ENCODE assay signal across 8 cellular contexts in genomic region chr22:39306456-39307361, GRCh38. TPM values are rescaled to one million over a fixed set of nuclear protein-coding genes. Genes with fewer than 3 reads are reported as not detected.
DNase-seq lines count a peak whose midpoint lies in the region; FAIRE-seq and TF ChIP-seq lines count a peak whose summit lies in the region.

No MANE protein-coding gene starts in this region.

- H3K4me3 Mint-ChIP-seq in H9: no peak overlapping the region

- H4K5ac ChIP-seq in H9 (ENCODE audit: insufficient read length, low read depth, low read length): no peak overlapping the region
- H4K5ac ChIP-seq in H1 (ENCODE audit: insufficient read length, low read depth, low read length): no peak overlapping the region

- DNase-seq in A673 (ENCODE audit: low spot score) (peak; percentile 62), H9 (peak; percentile 74), H1 (ENCODE audit: low read depth in 1 of 2, low spot score in 2 of 2) (peak in 1 of 2 experiments; percentile 83), neuronal stem cell (ENCODE audit: low spot score) (no peak), NCI-H2227 (lab: John Stamatoyannopoulos, UW; ENCODE audit: unreplicated experiment) (no peak), posterior vena cava (ENCODE audit: low spot score) (no peak), NCI-H1436 (lab: John Stamatoyannopoulos, UW) (no peak)
- peak; percentile 54 to 65 for DNase-seq in activated CD4-positive, alpha-beta T cell treated with anti-CD3 and anti-CD28 coated beads for 4 hours

- H3K27me3 ChIP-seq in A673 (replicated peaks; ENCODE audit: insufficient read depth, low read depth, low read length, poor library complexity) (no peaks in the 10 kb centered on the region), H9 (ENCODE audit: insufficient read depth, low read length) (no peaks in the 10 kb centered on the region), H1 (replicated peaks in 1 of 4; ENCODE audit: control insufficient read depth in 3 of 4, extremely low read depth in 1 of 4, insufficient read depth in 3 of 4, low read length in 3 of 4) (no peaks in the 10 kb centered on the region), neuronal stem cell (ENCODE audit: control insufficient read depth in 3 of 3, insufficient read depth in 3 of 3, low read depth in 1 of 3, low read length in 3 of 3) (no peaks in the 10 kb centered on the region)

- H3K36me3 ChIP-seq in A673 (ENCODE audit: insufficient read depth, low read length, poor library complexity, severe bottlenecking): peaks cover 3% of the 10 kb centered on the region
- H3K36me3 ChIP-seq in H1 (ENCODE audit: control insufficient read depth in 2 of 4, insufficient read depth in 4 of 4, low read length in 3 of 4): peaks cover 0 to 3% (median 0%) of the 10 kb centered on the region in 4 experiments; a peak in 3 of 8 replicates
- peaks cover 3 to 19% of the 10 kb centered on the region in 2 donors for H3K36me3 ChIP-seq in neuronal stem cell (replicated peaks in 1 of 2; ENCODE audit: control insufficient read depth in 2 of 2, insufficient read depth in 2 of 2, low read length in 2 of 2)

- TF ChIP-seq CTCF in A673 (conservative IDR thresholded peaks at IDR 0.05; ENCODE audit: low read depth, low read length): peak; percentile 70
- peak; percentile 73 for TF ChIP-seq CTCF in H9 (conservative IDR thresholded peaks at IDR 0.05)
- peak; percentile 82 to 86 (median 83) for TF ChIP-seq CTCF in H1 (IDR thresholded peaks at IDR 0.05; ENCODE audit: control extremely low read depth in 1 of 3, insufficient read depth in 1 of 3, low read depth in 1 of 3, low read length in 3 of 3)

- no peaks in the 10 kb centered on the region for H4K20me1 ChIP-seq in H9 (ENCODE audit: control insufficient read depth, insufficient read depth, insufficient read length)
- H4K20me1 ChIP-seq in H1 (replicated peaks in 1 of 2; ENCODE audit: control insufficient read depth in 1 of 2, insufficient read depth in 2 of 2, low read length in 2 of 2): peaks cover 0 to 4% of the 10 kb centered on the region in 2 experiments

- FAIRE-seq in H1 (lab: Jason Lieb, UNC): no peak

- H4K8ac ChIP-seq in H9 (replicated peaks; ENCODE audit: insufficient read length, low read depth, low read length) (no peak overlapping the region), H1 (ENCODE audit: extremely low read depth, insufficient read depth, low read length) (no peak overlapping the region), neuronal stem cell (ENCODE audit: low read depth, low read length) (no peak overlapping the region)

- H3K4me2 ChIP-seq in H9 (ENCODE audit: insufficient read depth, insufficient read length, low read length) (no peak overlapping the region), H1 (ENCODE audit: insufficient read depth in 1 of 2, low read depth in 2 of 2, low read length in 2 of 2) (no peak overlapping the region), neuronal stem cell (ENCODE audit: insufficient read depth, low read length, poor library complexity, severe bottlenecking) (no peak overlapping the region)

- no peaks in the 10 kb centered on the region for H3K23me2 ChIP-seq in H9 (ENCODE audit: insufficient read length, low read depth, low read length, poor library complexity, severe bottlenecking)
- H3K23me2 ChIP-seq in H1 (ENCODE audit: low read depth, low read length): no peaks in the 10 kb centered on the region

- no peak overlapping the region for H3K18ac ChIP-seq in H9 (ENCODE audit: insufficient read length, low read depth, low read length)
- H3K18ac ChIP-seq in H1 (ENCODE audit: extremely low read depth, low read length): no peak overlapping the region
- H3K18ac ChIP-seq in neuronal stem cell (ENCODE audit: low read length): no peak overlapping the region

- TF ChIP-seq POLR2A in H1 (IDR thresholded peaks at IDR 0.05; ENCODE audit: control extremely low read depth in 1 of 2, low read depth in 2 of 2, low read length in 2 of 2): no peak

- no peak overlapping the region for H4K91ac ChIP-seq in H9 (ENCODE audit: insufficient read length, low read depth, low read length)
- H4K91ac ChIP-seq in H1 (replicated peaks; ENCODE audit: insufficient read length, low read length): peak overlapping the region; percentile 35
- no peak overlapping the region for H4K91ac ChIP-seq in neuronal stem cell (ENCODE audit: low read depth, low read length, poor library complexity)

- H2BK12ac ChIP-seq in H9 (ENCODE audit: insufficient read length, low read depth, low read length): no peak overlapping the region
- H2BK12ac ChIP-seq in H1 (ENCODE audit: low read depth, low read length): peak overlapping the region; percentile 94; the same call in 1 of the 2 replicates
- H2BK12ac ChIP-seq in neuronal stem cell (ENCODE audit: low read length): no peak overlapping the region

- TF ChIP-seq EP300 in H1 (IDR thresholded peaks at IDR 0.05; ENCODE audit: borderline replicate concordance in 1 of 2, low read depth in 2 of 2, low read length in 2 of 2): no peak

- peak overlapping the region in 2 of 3 experiments; percentile 27 to 41; a peak in 4 of 7 replicates for H3K27ac Mint-ChIP-seq in H9

- peak; percentile 84 to 87 for TF ChIP-seq RAD21 in H1 (IDR thresholded peaks at IDR 0.05 in 1 of 2, conservative IDR thresholded peaks at IDR 0.05 in 1 of 2; ENCODE audit: low read depth in 2 of 2, low read length in 2 of 2)

- H2BK5ac ChIP-seq in H9 (ENCODE audit: insufficient read length, low read length): no peak overlapping the region
- H2BK5ac ChIP-seq in H1 (ENCODE audit: low read depth, low read length): peak overlapping the region; percentile 73; the same call in 1 of the 2 replicates
- H2BK5ac ChIP-seq in neuronal stem cell (ENCODE audit: low read length): no peak overlapping the region

- H2BK120ac ChIP-seq in H9 (ENCODE audit: low read depth, low read length, poor library complexity, severe bottlenecking): no peak overlapping the region
- H2BK120ac ChIP-seq in H1 (replicated peaks; ENCODE audit: low read depth, low read length): no peak overlapping the region
- no peak overlapping the region for H2BK120ac ChIP-seq in neuronal stem cell (ENCODE audit: low read depth, low read length)

- H3K4ac ChIP-seq in H9 (ENCODE audit: low read depth, low read length) (no peak overlapping the region), H1 (replicated peaks; ENCODE audit: insufficient read length, low read depth, low read length) (peak overlapping the region; percentile 15), neuronal stem cell (ENCODE audit: low read length) (no peak overlapping the region)

- POLR2A ChIA-PET in A673 (lab: Charles Lee; ENCODE audit: low non-redundant PET) (interaction anchor here (0.6 kb wide), 1 partner anchor 324 kb away, joined by 6 read pairs; no protein-coding TSS in a partner anchor), H1 (lab: Charles Lee; ENCODE audit: partially characterized antibody) (interaction anchor here (0.6 to 37.3 kb wide), 13 partner anchors 8 to 271 kb away, joined by 3 to 692 read pairs (median 4); partner anchors contain the start of gene RPL3)

- intact Hi-C loops in A673 (cut with micrococcal nuclease; ENCODE audit: unreplicated experiment) (loop anchor here (10.0 kb wide), 1 partner anchor 432 kb away; the partner anchor contains the start of gene CBX6), posterior vena cava (cut with DNase I) (loop anchor here in 1 of 2 donors (2.0 kb wide), 1 partner anchor 136 kb away; no protein-coding TSS in a partner anchor)

- H2BK15ac ChIP-seq in H9 (ENCODE audit: low read depth, low read length) (no peak overlapping the region), H1 (ENCODE audit: low read length) (peak overlapping the region; percentile 98; the same call in 1 of the 2 replicates), neuronal stem cell (ENCODE audit: low read length) (peak overlapping the region; percentile 16)

- no peak overlapping the region for H3T11ph ChIP-seq in H9 (ENCODE audit: low read length)

- H3K79me2 ChIP-seq in H9 (ENCODE audit: insufficient read depth, low read length) (no peaks in the 10 kb centered on the region), H1 (ENCODE audit: control insufficient read depth in 1 of 2, insufficient read depth in 2 of 2, low read length in 2 of 2) (no peaks in the 10 kb centered on the region)

- H3K23ac ChIP-seq in H9 (ENCODE audit: insufficient read length, low read depth, low read length) (no peak overlapping the region), H1 (ENCODE audit: insufficient read length) (no peak overlapping the region), neuronal stem cell (ENCODE audit: low read depth, low read length, poor library complexity) (peak overlapping the region; percentile 6)

- BruUV-seq in A673 (replicated peaks; lab: Mats Ljungman, UMichigan): no TSS peak

- peaks cover 18% of the 10 kb centered on the region for H3K4me1 ChIP-seq in A673 (ENCODE audit: insufficient read depth, low read length, poor library complexity, severe bottlenecking)
- peaks cover 2% of the 10 kb centered on the region; the same call in 1 of the 2 replicates for H3K4me1 ChIP-seq in H9 (ENCODE audit: insufficient read depth, low read length)
- H3K4me1 ChIP-seq in H1 (replicated peaks in 1 of 4; ENCODE audit: control insufficient read depth in 3 of 4, insufficient read depth in 4 of 4, low read length in 3 of 4): peaks cover 0 to 14% (median 11%) of the 10 kb centered on the region in 4 experiments; a peak in 5 of 7 replicates
- H3K4me1 ChIP-seq in neuronal stem cell (ENCODE audit: control insufficient read depth in 2 of 2, insufficient read depth in 1 of 2, low read depth in 1 of 2, low read length in 2 of 2): peaks cover 8 to 9% of the 10 kb centered on the region in 2 donors

- H3K9ac ChIP-seq in H9 (ENCODE audit: extremely low read depth, insufficient read length, low read length) (no peak overlapping the region), H1 (replicated peaks in 1 of 4; ENCODE audit: extremely low read depth in 1 of 4, low read depth in 3 of 4, low read length in 3 of 4) (no peak overlapping the region), neuronal stem cell (ENCODE audit: low read depth, low read length, poor library complexity) (peak overlapping the region; percentile 73)

- peaks cover 23 to 54% (median 34%) of the 10 kb centered on the region in 3 experiments for H3K36me3 Mint-ChIP-seq in H9 (ENCODE audit: insufficient read depth in 1 of 3, low read depth in 3 of 3)

- CTCF ChIA-PET in A673 (lab: Charles Lee): interaction anchor here (0.6 to 1.6 kb wide), 4 partner anchors 14 to 136 kb away, joined by 3 to 12 read pairs (median 4); no protein-coding TSS in a partner anchor
- CTCF ChIA-PET in H1 (lab: Charles Lee; ENCODE audit: partially characterized antibody): interaction anchor here (0.6 to 6.1 kb wide), 45 partner anchors 7 to 1648 kb away, joined by 3 to 80 read pairs (median 4); partner anchors contain the start of genes PDGFB and RPL3

- H2BK20ac ChIP-seq in H9 (ENCODE audit: low read depth, low read length, poor library complexity, severe bottlenecking) (no peak overlapping the region), H1 (ENCODE audit: low read length) (no peak overlapping the region; the same call in 1 of the 2 replicates)

- H3K4me3 ChIP-seq in A673 (ENCODE audit: low read depth, low read length, poor library complexity, severe bottlenecking): no peak overlapping the region
- H3K4me3 ChIP-seq in H1 (ENCODE audit: extremely low read depth in 1 of 4, insufficient read depth in 2 of 4, low read depth in 3 of 4, low read length in 4 of 4): no peak overlapping the region
- no peak overlapping the region for H3K4me3 ChIP-seq in neuronal stem cell (ENCODE audit: low read length in 2 of 2)

- peaks cover 11% of the 10 kb centered on the region; the same call in 1 of the 2 replicates for H3K27me3 Mint-ChIP-seq in H9 (ENCODE audit: low read depth)

- H2AK5ac ChIP-seq in H9 (ENCODE audit: insufficient read length, low read length) (no peak overlapping the region), H1 (ENCODE audit: low read depth, low read length) (peak overlapping the region; percentile 84; the same call in 1 of the 2 replicates), neuronal stem cell (ENCODE audit: low read depth, low read length) (peak overlapping the region; percentile 91)

- H2AFZ ChIP-seq in H9 (ENCODE audit: low read length) (no peak overlapping the region), H1 (ENCODE audit: low read length) (no peak overlapping the region), neuronal stem cell (ENCODE audit: low read length) (no peak overlapping the region)

- H3K79me1 ChIP-seq in H9 (ENCODE audit: insufficient read depth, low read depth, low read length, poor library complexity, severe bottlenecking) (no peaks in the 10 kb centered on the region), H1 (ENCODE audit: low read depth, low read length) (no peaks in the 10 kb centered on the region), neuronal stem cell (ENCODE audit: low read depth, low read length) (no peaks in the 10 kb centered on the region)

- no CpG with 5 or more reads among the region's 14 CpGs for WGBS in H9 (ENCODE audit: extremely low coverage, insufficient read length, low lambda C conversion rate)
- WGBS in H1 (ENCODE audit: extremely low coverage in 1 of 2, insufficient coverage in 1 of 2, insufficient read length in 1 of 2, insufficient replicate concordance in 2 of 2, low coverage in 1 of 2, low lambda C conversion rate in 2 of 2, missing lambda C conversion rate in 1 of 2), 2 experiments: 69% methylated on average over 14 of the region's 14 CpGs; no CpG with 5 or more reads in 1 of the 2 experiments
- no CpG with 5 or more reads among the region's 14 CpGs for WGBS in neuronal stem cell (ENCODE audit: extremely low coverage in 2 of 2, insufficient read length in 2 of 2, insufficient replicate concordance in 1 of 2), 2 donors

- H3K56ac ChIP-seq in H9 (ENCODE audit: insufficient read length, low read depth, low read length) (no peak overlapping the region), H1 (replicated peaks; ENCODE audit: insufficient read length, low read depth, low read length) (no peak overlapping the region)

- peaks cover 2 to 6% of the 10 kb centered on the region in 2 experiments; a peak in 3 of 5 replicates for H3K9me3 Mint-ChIP-seq in H9

- H3K27ac ChIP-seq in A673 (ENCODE audit: low read depth, low read length, poor library complexity, severe bottlenecking) (no peak overlapping the region), H9 (ENCODE audit: insufficient read length, low read depth, low read length) (no peak overlapping the region), H1 (ENCODE audit: low read depth, low read length) (no peak overlapping the region), neuronal stem cell (replicated peaks; ENCODE audit: low read length) (no peak overlapping the region)

- no peaks in the 10 kb centered on the region for H3K9me3 ChIP-seq in A673 (ENCODE audit: low read depth, low read length, poor library complexity, severe bottlenecking)
- H3K9me3 ChIP-seq in H9 (ENCODE audit: control insufficient read depth, low read depth, low read length): peaks cover 4% of the 10 kb centered on the region
- H3K9me3 ChIP-seq in H1 (ENCODE audit: insufficient read depth in 2 of 2, low read depth in 1 of 2, low read length in 1 of 2): peaks cover 0 to 3% of the 10 kb centered on the region in 2 experiments; a peak in 1 of 4 replicates
- peaks cover 1 to 8% of the 10 kb centered on the region in 2 donors for H3K9me3 ChIP-seq in neuronal stem cell (replicated peaks in 1 of 2; ENCODE audit: control insufficient read depth in 2 of 2, insufficient read depth in 1 of 2, low read depth in 1 of 2, low read length in 2 of 2)

- H3K4me1 Mint-ChIP-seq in H9: peaks cover 24% of the 10 kb centered on the region in 2 experiments

- H3K14ac ChIP-seq in H9 (ENCODE audit: insufficient read depth, low read length): no peak overlapping the region
- H3K14ac ChIP-seq in H1 (ENCODE audit: insufficient read length): no peak overlapping the region
- H3K14ac ChIP-seq in neuronal stem cell (ENCODE audit: low read length): no peak overlapping the region

RNA-seq across cellular contexts. Expression of gene RPL3, which starts 12.7 kb away (rescaled TPM):
- total RNA-seq in A673 (2021) (1,117 and 1,141 TPM in 2 replicates), H9 (2021) (2,830 and 2,855 TPM in 2 replicates), posterior vena cava (1,000 to 10,000 TPM; 1,303 to 1,339 TPM)
- 2,801 and 2,865 TPM in 2 replicates for total RNA-seq in H1 (2021; fragmentation: NEBNext Ultra II Directional; extraction: Animal tissue kit (Norgen Biotek cat#: 25700))
- polyA plus RNA-seq in H1 (2011; rRNA removed): 5,362 and 5,466 TPM in 2 replicates
- 8,556 TPM for polyA plus RNA-seq in H1 (2011; cell fraction: cytosol; rRNA removed)
- 6,792 TPM for polyA plus RNA-seq in H1 (2011; cell fraction: nucleus; rRNA removed)
- polyA plus RNA-seq in H1 (2012, experiment 1 of 2): 3,449 to 5,365 TPM (median 4,851 TPM) in 4 replicates
- polyA plus RNA-seq in H1 (2012, experiment 2 of 2): 2,078 TPM
- 2,295 TPM for polyA plus RNA-seq in H1 (2013, experiment 1 of 2)
- 2,292 TPM for polyA plus RNA-seq in H1 (2013, experiment 2 of 2)
- 1,769 and 1,871 TPM in 2 replicates for polyA minus RNA-seq in H1 (2011; rRNA and poly(A)+ RNA removed)
- 1,662 TPM for polyA minus RNA-seq in H1 (2011; cell fraction: cytosol; rRNA and poly(A)+ RNA removed)
- polyA minus RNA-seq in H1 (2011; cell fraction: nucleus; rRNA and poly(A)+ RNA removed): 2,188 TPM
- 3,109 TPM for polyA plus RNA-seq in neuronal stem cell (2013, experiment 1 of 2)
- polyA plus RNA-seq in neuronal stem cell (2013, experiment 2 of 2): 3,051 TPM

RNA-seq across cellular contexts. Expression of gene SYNGR1, which starts 43.1 kb away (rescaled TPM):
- total RNA-seq in A673 (2021) (31.7 and 36.7 TPM in 2 replicates), H9 (2021) (13.2 and 14.3 TPM in 2 replicates), posterior vena cava (10 to 100 TPM; 12.8 to 15.2 TPM)
- total RNA-seq in H1 (2021; fragmentation: NEBNext Ultra II Directional; extraction: Animal tissue kit (Norgen Biotek cat#: 25700)): 32.5 and 32.7 TPM in 2 replicates
- 84.7 and 98.9 TPM in 2 replicates for polyA plus RNA-seq in H1 (2011; rRNA removed)
- polyA plus RNA-seq in H1 (2011; cell fraction: cytosol; rRNA removed): 86.1 TPM
- 107 TPM for polyA plus RNA-seq in H1 (2011; cell fraction: nucleus; rRNA removed)
- polyA plus RNA-seq in H1 (2012, experiment 1 of 2): 22.3 to 55.2 TPM (median 50.2 TPM) in 4 replicates
- polyA plus RNA-seq in H1 (2012, experiment 2 of 2): 31.1 TPM
- polyA plus RNA-seq in H1 (2013, experiment 1 of 2): 31.4 TPM
- polyA plus RNA-seq in H1 (2013, experiment 2 of 2): 34.9 TPM
- 21.3 and 25.3 TPM in 2 replicates for polyA minus RNA-seq in H1 (2011; rRNA and poly(A)+ RNA removed)
- polyA minus RNA-seq in H1 (2011; cell fraction: cytosol; rRNA and poly(A)+ RNA removed): 23.3 TPM
- 25.3 TPM for polyA minus RNA-seq in H1 (2011; cell fraction: nucleus; rRNA and poly(A)+ RNA removed)
- polyA plus RNA-seq in neuronal stem cell (2013, experiment 1 of 2): 27.7 TPM
- polyA plus RNA-seq in neuronal stem cell (2013, experiment 2 of 2): 26.2 TPM

Comparison
In these comparisons a context has a peak if more than half of its experiments do, and no peak if none do; other contexts are left out.
1. DNase-seq: peak in A673 (single experiment), H9 (single experiment) and activated CD4-positive, alpha-beta T cell treated with anti-CD3 and anti-CD28 coated beads for 4 hours (2 of 2); none in neuronal stem cell (single experiment), NCI-H2227 (single experiment), posterior vena cava (single experiment) and NCI-H1436 (single experiment).
2. Peak in every context shown above with its lines, with median percentiles within 50 percentile points of each other: CTCF ChIP-seq.